ENCODE assay signal across 15 cellular contexts in the genomic region with DNA sequence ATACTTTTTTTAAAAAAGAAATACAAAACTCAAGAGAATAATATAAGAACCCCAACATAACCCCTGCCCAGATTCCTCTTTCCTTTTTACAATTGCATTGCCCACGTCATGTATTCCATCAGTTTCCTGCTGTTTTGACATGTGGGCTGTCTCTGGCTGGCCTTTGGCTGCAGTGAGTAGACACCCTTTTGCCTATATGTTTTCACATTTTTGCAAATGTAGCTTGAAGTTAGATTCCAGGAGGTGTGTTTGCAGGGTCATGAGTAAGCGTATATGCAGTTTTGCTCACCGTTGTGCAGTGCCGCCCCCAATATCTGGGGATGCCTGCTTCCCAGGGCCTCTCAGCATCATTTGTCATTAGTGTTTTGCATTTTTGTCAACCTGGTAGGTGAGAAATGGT. TPM values are rescaled to one million over a fixed set of nuclear protein-coding genes. Genes with fewer than 3 reads are reported as not detected.
DNase-seq lines count a peak whose midpoint lies in the region; ATAC-seq and TF ChIP-seq lines count a peak whose summit lies in the region.
"Had no signal": no experiment of that assay in that cellular context is flagged by ENCODE, and none has a peak within 500 bp of the region (broad histone marks: within the 10 kb centered on the region; RNA-seq: fewer than 3 reads in every experiment).

No MANE protein-coding gene starts in this region.

- TF ChIP-seq POLR2A in gastroesophageal sphincter (IDR thresholded peaks at IDR 0.05) (no peak), sigmoid colon (IDR thresholded peaks at IDR 0.05) (no peak)

- peaks cover 0 to 3% (median 0%) of the 10 kb centered on the region in 11 donors for H3K9me3 Mint-ChIP-seq in naive thymus-derived CD4-positive, alpha-beta T cell

- no peak overlapping the region for H3K4me3 Mint-ChIP-seq in naive thymus-derived CD4-positive, alpha-beta T cell
- H3K4me3 Mint-ChIP-seq: B cell; CD4-positive, alpha-beta memory T cell; IgD-negative memory B cell had no signal

- intact Hi-C loops in sigmoid colon (cut with DNase I) (loop anchor here (5.0 kb wide), 1 partner anchor 39 kb away; no protein-coding TSS in a partner anchor), upper lobe of right lung (cut with DNase I) (no loop called here)
- intact Hi-C loops in naive thymus-derived CD4-positive, alpha-beta T cell (cut with micrococcal nuclease), result no loop called here

- H3K27ac ChIP-seq in RWPE2 (ENCODE audit: poor library complexity, severe bottlenecking), result peak overlapping the region; percentile 80
- peak overlapping the region; percentile 43 to 75 (median 73) for H3K27ac ChIP-seq in gastroesophageal sphincter
- peak overlapping the region; percentile 50 to 77 (median 73) for H3K27ac ChIP-seq in sigmoid colon
- no peak overlapping the region for H3K27ac ChIP-seq in upper lobe of right lung
- H3K27ac ChIP-seq in naive thymus-derived CD4-positive, alpha-beta T cell (ENCODE audit: low read depth, low read length), result no peak overlapping the region

- no peak for DNase-seq in RWPE2 (ENCODE audit: low spot score)
- DNase-seq in sigmoid colon, result no peak
- no peak for DNase-seq in upper lobe of right lung
- no peak for DNase-seq in naive thymus-derived CD4-positive, alpha-beta T cell
- DNase-seq in CD1c-positive myeloid dendritic cell (ENCODE audit: extremely low spot score), result no peak
- DNase-seq: C1 segment of cervical spinal cord; CD4-positive, alpha-beta memory T cell; DMS153; DMS79 treated with DMSO at 0.1 percent for 48 hours; GDM1; H7 had no signal

- 56 to 75% methylated on average over 4 of the region's 4 CpGs for WGBS in gastroesophageal sphincter (ENCODE audit: low coverage in 1 of 2), 2 donors
- 83 to 95% methylated on average over 4 of the region's 4 CpGs for WGBS in sigmoid colon, 2 donors

- H3K27ac Mint-ChIP-seq in naive thymus-derived CD4-positive, alpha-beta T cell, result no peak overlapping the region
- H3K27ac Mint-ChIP-seq: B cell; CD4-positive, alpha-beta memory T cell; IgD-negative memory B cell had no signal

- H3K27me3 Mint-ChIP-seq in naive thymus-derived CD4-positive, alpha-beta T cell, result peaks cover 0 to 30% (median 4%) of the 10 kb centered on the region in 5 donors

- no peaks in the 10 kb centered on the region for H3K9me3 ChIP-seq in RWPE2 (ENCODE audit: severe bottlenecking)
- no peaks in the 10 kb centered on the region for H3K9me3 ChIP-seq in gastroesophageal sphincter
- no peaks in the 10 kb centered on the region for H3K9me3 ChIP-seq in sigmoid colon
- H3K9me3 ChIP-seq in upper lobe of right lung, result no peaks in the 10 kb centered on the region
- H3K9me3 ChIP-seq in naive thymus-derived CD4-positive, alpha-beta T cell (ENCODE audit: control insufficient read depth in 2 of 3, low read length in 3 of 3), result no peaks in the 10 kb centered on the region

- peaks cover 0 to 2% (median 0%) of the 10 kb centered on the region in 7 donors for H3K4me1 Mint-ChIP-seq in naive thymus-derived CD4-positive, alpha-beta T cell
- H3K4me1 Mint-ChIP-seq: B cell; CD4-positive, alpha-beta memory T cell; IgD-negative memory B cell had no signal

- no peaks in the 10 kb centered on the region for H3K36me3 ChIP-seq in RWPE2 (ENCODE audit: low read depth)
- H3K36me3 ChIP-seq in gastroesophageal sphincter, result no peaks in the 10 kb centered on the region
- H3K36me3 ChIP-seq in sigmoid colon, result no peaks in the 10 kb centered on the region
- H3K36me3 ChIP-seq in upper lobe of right lung, result no peaks in the 10 kb centered on the region
- H3K36me3 ChIP-seq in naive thymus-derived CD4-positive, alpha-beta T cell (ENCODE audit: control insufficient read depth in 2 of 3, insufficient read depth in 3 of 3, low read length in 3 of 3), result no peaks in the 10 kb centered on the region

- no peak for ATAC-seq in RWPE2 (ENCODE audit: low read depth)
- no peak for ATAC-seq in gastroesophageal sphincter
- peak; percentile 67 for ATAC-seq in upper lobe of right lung
- ATAC-seq in naive thymus-derived CD4-positive, alpha-beta T cell, result no peak
- ATAC-seq in HG03175 (IDR thresholded peaks at IDR 0.05; ENCODE audit: unreplicated experiment), result no peak

- no peaks in the 10 kb centered on the region for H3K27me3 ChIP-seq in RWPE2 (ENCODE audit: insufficient read depth, poor library complexity, severe bottlenecking)
- H3K27me3 ChIP-seq in gastroesophageal sphincter, result no peaks in the 10 kb centered on the region
- H3K27me3 ChIP-seq in sigmoid colon, result no peaks in the 10 kb centered on the region
- H3K27me3 ChIP-seq in upper lobe of right lung, result no peaks in the 10 kb centered on the region
- H3K27me3 ChIP-seq in naive thymus-derived CD4-positive, alpha-beta T cell (ENCODE audit: control insufficient read depth in 2 of 2, insufficient read depth in 2 of 2, low read length in 2 of 2), result no peaks in the 10 kb centered on the region

- H3K36me3 Mint-ChIP-seq in naive thymus-derived CD4-positive, alpha-beta T cell, result no peaks in the 10 kb centered on the region
- H3K36me3 Mint-ChIP-seq: CD4-positive, alpha-beta memory T cell; IgD-negative memory B cell had no signal

- CTCF ChIA-PET in naive thymus-derived CD4-positive, alpha-beta T cell (lab: Charles Lee), result interaction anchor here (0.9 kb wide), 1 partner anchor 9 kb away, joined by 3 read pairs; no protein-coding TSS in a partner anchor

- H3K4me3 ChIP-seq in RWPE2 (ENCODE audit: severe bottlenecking) (no peak overlapping the region), gastroesophageal sphincter (no peak overlapping the region), sigmoid colon (no peak overlapping the region), upper lobe of right lung (no peak overlapping the region)
- H3K4me3 ChIP-seq in naive thymus-derived CD4-positive, alpha-beta T cell (ENCODE audit: low read length), result no peak overlapping the region

- H3K4me1 ChIP-seq in RWPE2 (ENCODE audit: insufficient read depth, poor library complexity, severe bottlenecking), result peaks cover 38% of the 10 kb centered on the region
- peaks cover 0 to 40% (median 5%) of the 10 kb centered on the region in 3 donors for H3K4me1 ChIP-seq in gastroesophageal sphincter
- H3K4me1 ChIP-seq in sigmoid colon, result peaks cover 0 to 39% (median 35%) of the 10 kb centered on the region in 4 donors
- peaks cover 6% of the 10 kb centered on the region for H3K4me1 ChIP-seq in upper lobe of right lung
- H3K4me1 ChIP-seq in naive thymus-derived CD4-positive, alpha-beta T cell (ENCODE audit: control insufficient read depth in 2 of 2, insufficient read depth in 2 of 2, low read length in 2 of 2), result no peaks in the 10 kb centered on the region

- POLR2A ChIA-PET in naive thymus-derived CD4-positive, alpha-beta T cell (lab: Charles Lee), result no interaction called here

- no peak for TF ChIP-seq CTCF in RWPE2 (IDR thresholded peaks at IDR 0.05; ENCODE audit: poor library complexity, severe bottlenecking)
- TF ChIP-seq CTCF in gastroesophageal sphincter (IDR thresholded peaks at IDR 0.05), result no peak
- no peak for TF ChIP-seq CTCF in sigmoid colon (IDR thresholded peaks at IDR 0.05)
- TF ChIP-seq CTCF in upper lobe of right lung (IDR thresholded peaks at IDR 0.05), result no peak

- TF ChIP-seq EP300 in gastroesophageal sphincter (IDR thresholded peaks at IDR 0.05) (no peak), sigmoid colon (IDR thresholded peaks at IDR 0.05) (no peak)

RNA-seq across cellular contexts. Expression of gene ATP10A, which starts 28.0 kb away (rescaled TPM):
- 10 to 100 TPM; 22.9 to 41.8 (median 24.6) TPM for total RNA-seq in gastroesophageal sphincter
- 1 to 10 TPM; 1.8 to 7.7 (median 5.0) TPM for total RNA-seq in sigmoid colon
- polyA plus RNA-seq in sigmoid colon, result 1 to 10 TPM in 2 of 3 donors, under 1 TPM in 1; 0.23 to 3.2 (median 1.2) TPM
- 31.1 TPM for total RNA-seq in upper lobe of right lung
- 10 to 100 TPM; 56.7 to 86.4 (median 71.2) TPM for total RNA-seq in naive thymus-derived CD4-positive, alpha-beta T cell
- 10 to 100 TPM in 1 of 2 donors, 1 to 10 TPM in 1; 7.2 to 18.5 TPM for polyA plus RNA-seq in naive thymus-derived CD4-positive, alpha-beta T cell

Comparison
In these comparisons a context has a peak if more than half of its experiments do, and no peak if none do; other contexts are left out.
1. H3K27ac ChIP-seq: peak in RWPE2 (single experiment), gastroesophageal sphincter (4 of 4) and sigmoid colon (4 of 4); none in upper lobe of right lung (single experiment) and naive thymus-derived CD4-positive, alpha-beta T cell (single experiment).